2 cellular contexts compared by ENCODE assay signal in genomic region chr10:122557516-122557915, GRCh38.
TF ChIP-seq lines count a peak whose summit lies in the region.

No MANE protein-coding gene starts in this region.

TF ChIP-seq in HCT116, 20 proteins besides CTCF, POLR2A, EP300 and RAD21 (continued from another document):
- TF ChIP-seq EZH2phosphoT487 (IDR thresholded peaks at IDR 0.05; ENCODE audit: borderline replicate concordance) = no peak
- no peak for TF ChIP-seq ZFX (IDR thresholded peaks at IDR 0.05)
- TF ChIP-seq MAX (IDR thresholded peaks at IDR 0.05) = no peak
- TF ChIP-seq ZBTB33 (IDR thresholded peaks at IDR 0.05; ENCODE audit: extremely low read depth, insufficient replicate concordance, low read length) = no peak
- TF ChIP-seq JUND (IDR thresholded peaks at IDR 0.05) = no peak
- TF ChIP-seq SRF (IDR thresholded peaks at IDR 0.05; ENCODE audit: low read depth) = no peak
- TF ChIP-seq EGR1 (IDR thresholded peaks at IDR 0.05; ENCODE audit: low read depth) = no peak
- no peak for TF ChIP-seq CBX3 (IDR thresholded peaks at IDR 0.05; ENCODE audit: low read depth)

TF ChIP-seq in H1, 55 proteins besides CTCF, POLR2A, EP300 and RAD21:
- TF ChIP-seq SP1 (IDR thresholded peaks at IDR 0.05; ENCODE audit: low read depth, low read length) = 0 out of 2 replicates have a peak, but pooled peaks have one; percentile 12
- no peak for TF ChIP-seq CBX5 (IDR thresholded peaks at IDR 0.05; ENCODE audit: low read depth, low read length)
